10 cellular contexts compared by ENCODE assay signal in genomic region chr6:167550936-167551633, GRCh38.
DNase-seq lines count a peak whose midpoint lies in the region; ATAC-seq and TF ChIP-seq lines count a peak whose summit lies in the region.
"Had no signal": no experiment of that assay in that cellular context is flagged by ENCODE, and none has a peak within 500 bp of the region (broad histone marks: within the 10 kb centered on the region; RNA-seq: fewer than 3 reads in every experiment).

No MANE protein-coding gene starts in this region.

- H3K4me1 ChIP-seq in SJCRH30 (peaks cover 5% of the 10 kb centered on the region; the same call in 1 of the 2 replicates), lung (ENCODE audit: control insufficient read depth in 2 of 2, insufficient read depth in 2 of 2, low read length in 2 of 2) (peaks cover 6 to 12% of the 10 kb centered on the region in 2 donors), testis (peaks cover 36% of the 10 kb centered on the region)

- CTCF ChIA-PET in RWPE1 (lab: Yijun Ruan, JAX): no interaction called here

- no peak for TF ChIP-seq CTCF in fibroblast of pulmonary artery (IDR thresholded peaks at IDR 0.05; ENCODE audit: low read length, missing control alignments)
- TF ChIP-seq CTCF in lung (IDR thresholded peaks at IDR 0.05; ENCODE audit: control extremely low read depth, extremely low read depth): no peak
- TF ChIP-seq CTCF in testis (IDR thresholded peaks at IDR 0.05): no peak
- TF ChIP-seq CTCF in RWPE1 (conservative IDR thresholded peaks at IDR 0.05; ENCODE audit: low read depth): no peak

- ATAC-seq in lung (ENCODE audit: insufficient read depth, low FRiP score) (peak; percentile 44), HG03196 (IDR thresholded peaks at IDR 0.05; ENCODE audit: unreplicated experiment) (no peak), HG02759 (IDR thresholded peaks at IDR 0.05; ENCODE audit: unreplicated experiment) (no peak)

- no peaks in the 10 kb centered on the region for H3K27me3 ChIP-seq in SJCRH30
- no peaks in the 10 kb centered on the region for H3K27me3 ChIP-seq in lung (ENCODE audit: control insufficient read depth, insufficient read depth)
- H3K27me3 ChIP-seq in testis: no peaks in the 10 kb centered on the region

- 46 to 70% methylated on average over 29 of the region's 29 CpGs for WGBS in lung, 2 donors
- WGBS in testis, 2 donors: 30 to 33% methylated on average over 23 to 29 of the region's 29 CpGs

- POLR2A ChIA-PET in RWPE1 (lab: Yijun Ruan, JAX; ENCODE audit: low non-redundant PET): no interaction called here

- H3K9me3 ChIP-seq in SJCRH30 (replicated peaks): peaks cover 4% of the 10 kb centered on the region
- peaks cover 0 to 5% of the 10 kb centered on the region in 2 donors for H3K9me3 ChIP-seq in lung (ENCODE audit: control insufficient read depth in 2 of 2, insufficient read depth in 1 of 2, low read length in 1 of 2)
- H3K9me3 ChIP-seq in testis: no peaks in the 10 kb centered on the region

- DNase-seq in SJCRH30 (peak; percentile 31 to 37), fibroblast of pulmonary artery (ENCODE audit: low read depth) (peak; percentile 51), lung (ENCODE audit: low spot score) (peak; percentile 76), testis (peak; percentile 92), NCI-H1417 (lab: John Stamatoyannopoulos, UW) (no peak), RWPE1 (ENCODE audit: low spot score) (no peak)
- DNase-seq: activated CD8-positive, alpha-beta memory T cell treated with anti-CD3 and anti-CD28 coated beads, Interleukin-2, amount 50 U/mL, for 48 hours; NCI-H146 had no signal

- TF ChIP-seq POLR2A in testis (IDR thresholded peaks at IDR 0.05): no peak

- H3K27ac ChIP-seq in SJCRH30: no peak overlapping the region
- peak overlapping the region in 1 of 2 donors; percentile 32 for H3K27ac ChIP-seq in lung (ENCODE audit: low read depth in 1 of 2, low read length in 1 of 2)
- H3K27ac ChIP-seq in testis: peak overlapping the region; percentile 57 to 87
- H3K27ac ChIP-seq in RWPE1: no peak overlapping the region

- H3K36me3 ChIP-seq in SJCRH30: no peaks in the 10 kb centered on the region
- H3K36me3 ChIP-seq in lung (ENCODE audit: control insufficient read depth in 2 of 2, insufficient read depth in 2 of 2, low read length in 2 of 2): no peaks in the 10 kb centered on the region
- no peaks in the 10 kb centered on the region for H3K36me3 ChIP-seq in testis (ENCODE audit: low read depth, missing control alignments)

- H3K4me3 ChIP-seq in SJCRH30 (no peak overlapping the region), fibroblast of pulmonary artery (replicated peaks; ENCODE audit: low read depth, low read length) (no peak overlapping the region), lung (no peak overlapping the region), testis (no peak overlapping the region)

- intact Hi-C loops in testis (cut with DNase I; ENCODE audit: low total_unique reads): no loop called here

Comparison
In these comparisons a context has a peak if more than half of its experiments do, and no peak if none do; other contexts are left out.
1. DNase-seq: peak in SJCRH30 (2 of 2), fibroblast of pulmonary artery (single experiment), lung (single experiment) and testis (single experiment); none in NCI-H1417 (0 of 3) and RWPE1 (single experiment).
2. H3K27ac ChIP-seq: peak in testis (2 of 2); none in SJCRH30 (single experiment) and RWPE1 (single experiment).